1 cellular context compared by ENCODE assay signal in genomic region chr6:134166529-134167221, GRCh38.
TF ChIP-seq lines count a peak whose summit lies in the region.

No MANE protein-coding gene starts in this region.

TF ChIP-seq in SK-N-SH, 30 proteins besides CTCF, POLR2A, EP300 and RAD21 (continued from another document):
- TF ChIP-seq EZH2phosphoT487 (IDR thresholded peaks at IDR 0.05; ENCODE audit: borderline replicate concordance, low read depth) (no peak), RXRA (IDR thresholded peaks at IDR 0.05; ENCODE audit: borderline replicate concordance, low read depth) (no peak)
TF ChIP-seq in SK-N-SH: peak in this region for 0.
